In genomic region chr19:45376045-45376724, GRCh38 we compare ENCODE assay signal across 10 cellular contexts. TPM values are rescaled to one million over a fixed set of nuclear protein-coding genes. Genes with fewer than 3 reads are reported as not detected.
DNase-seq lines count a peak whose midpoint lies in the region; ATAC-seq and TF ChIP-seq lines count a peak whose summit lies in the region.
"Had no signal": no experiment of that assay in that cellular context is flagged by ENCODE, and none has a peak within 500 bp of the region (broad histone marks: within the 10 kb centered on the region; RNA-seq: fewer than 3 reads in every experiment).

No MANE protein-coding gene starts in this region.

- H3K9me3 ChIP-seq in iPS DF 6.9 (ENCODE audit: control insufficient read depth, insufficient read depth, low read length) (no peaks in the 10 kb centered on the region), testis (no peaks in the 10 kb centered on the region), esophagus squamous epithelium (no peaks in the 10 kb centered on the region)

- intact Hi-C loops in testis (cut with DNase I; ENCODE audit: low total_unique reads) (no loop called here), esophagus squamous epithelium (cut with DNase I) (no loop called here)

- H3K27me3 ChIP-seq in iPS DF 6.9 (ENCODE audit: control insufficient read depth, insufficient read depth, low read length) (no peaks in the 10 kb centered on the region), testis (no peaks in the 10 kb centered on the region), esophagus squamous epithelium (no peaks in the 10 kb centered on the region)

- H3K36me3 ChIP-seq in iPS DF 6.9 (ENCODE audit: control insufficient read depth, insufficient read depth, low read length) (no peaks in the 10 kb centered on the region), testis (ENCODE audit: low read depth, missing control alignments) (no peaks in the 10 kb centered on the region), esophagus squamous epithelium (peaks cover 0 to 26% (median 4%) of the 10 kb centered on the region in 3 donors)

- no peak overlapping the region for H3K27ac ChIP-seq in iPS DF 6.9 (ENCODE audit: low read length)
- peak overlapping the region in 1 of 2 donors; percentile 35 for H3K27ac ChIP-seq in testis
- no peak overlapping the region for H3K27ac ChIP-seq in esophagus squamous epithelium

- DNase-seq in HK-2 (ENCODE audit: unreplicated experiment) (peak; percentile 90), astrocyte of the hippocampus (ENCODE audit: low read depth, low spot score) (peak; percentile 93), iPS DF 6.9 (ENCODE audit: low read depth, low spot score) (peak; percentile 79), testis (peak; percentile 87), GM10266 (ENCODE audit: extremely low spot score) (no peak), esophagus squamous epithelium (lab: John Stamatoyannopoulos, UW) (no peak)
- DNase-seq: activated CD4-positive, alpha-beta T cell treated with anti-CD3 and anti-CD28 coated beads, Interleukin-2, amount 50 U/mL, for 1 hour; NCI-H2107 had no signal

- TF ChIP-seq POLR2A in testis (IDR thresholded peaks at IDR 0.05) (no peak), esophagus squamous epithelium (IDR thresholded peaks at IDR 0.05) (no peak)

- TF ChIP-seq CTCF in testis (IDR thresholded peaks at IDR 0.05) (no peak), GM10266 (IDR thresholded peaks at IDR 0.05; ENCODE audit: control insufficient read depth, insufficient read depth, low read depth, missing control alignments) (no peak), esophagus squamous epithelium (IDR thresholded peaks at IDR 0.05) (no peak)

- ATAC-seq in GM19467 (IDR thresholded peaks at IDR 0.05; ENCODE audit: unreplicated experiment) (no peak), HG03280 (IDR thresholded peaks at IDR 0.05; ENCODE audit: unreplicated experiment) (no peak)

- no peaks in the 10 kb centered on the region for H3K4me1 ChIP-seq in iPS DF 6.9 (ENCODE audit: control insufficient read depth, insufficient read depth, low read length)
- peaks cover 11% of the 10 kb centered on the region for H3K4me1 ChIP-seq in testis
- peaks cover 0 to 7% (median 2%) of the 10 kb centered on the region in 3 donors for H3K4me1 ChIP-seq in esophagus squamous epithelium

- no CpG with 5 or more reads among the region's 13 CpGs for WGBS in iPS DF 6.9 (ENCODE audit: insufficient coverage, insufficient read length)
- WGBS in testis, 2 donors, result 25 to 38% methylated on average over 13 of the region's 13 CpGs
- WGBS in esophagus squamous epithelium, 2 donors, result 39 to 48% methylated on average over 9 to 13 of the region's 13 CpGs

- H3K4me3 ChIP-seq in iPS DF 6.9 (ENCODE audit: low read length) (no peak overlapping the region), testis (no peak overlapping the region), esophagus squamous epithelium (no peak overlapping the region)

RNA-seq across cellular contexts. Expression of gene ERCC2, which starts 5.8 kb away (rescaled TPM):
- total RNA-seq in testis, result 10 to 100 TPM; 46.4 to 49.8 TPM
- polyA plus RNA-seq in testis (ENCODE audit: insufficient read depth, low read depth, low replicate concordance), result 37.5 TPM
- 1 to 10 TPM; 6.6 to 8.8 (median 7.2) TPM for total RNA-seq in esophagus squamous epithelium

RNA-seq across cellular contexts. Expression of gene PPP1R13L, which starts 28.7 kb away (rescaled TPM):
- total RNA-seq in testis (10 to 100 TPM in 1 of 2 donors, 1 to 10 TPM in 1; 9.7 to 12.2 TPM), esophagus squamous epithelium (100 to 1,000 TPM in 2 of 4 donors, 10 to 100 TPM in 2; 53.1 to 166 (median 87.8) TPM)
- polyA plus RNA-seq in testis (ENCODE audit: insufficient read depth, low read depth, low replicate concordance), result 13.3 TPM

RNA-seq across cellular contexts. Expression of gene POLR1G, which starts 30.3 kb away (rescaled TPM):
- total RNA-seq in testis (10 to 100 TPM; 10.2 to 12.1 TPM), esophagus squamous epithelium (10 to 100 TPM in 1 of 4 donors, 1 to 10 TPM in 3; 7.3 to 12.4 (median 9.8) TPM)
- 5.8 TPM for polyA plus RNA-seq in testis (ENCODE audit: insufficient read depth, low read depth, low replicate concordance)

RNA-seq across cellular contexts. Expression of gene KLC3, which starts 35.6 kb away (rescaled TPM):
- 10 to 100 TPM in 1 of 2 donors, 1 to 10 TPM in 1; 5.9 to 13.7 TPM for total RNA-seq in testis
- 6.4 TPM for polyA plus RNA-seq in testis (ENCODE audit: insufficient read depth, low read depth, low replicate concordance)
- total RNA-seq in esophagus squamous epithelium, result 10 to 100 TPM; 17.3 to 32.2 (median 27.0) TPM

RNA-seq across cellular contexts. Expression of gene ERCC1, which starts 47.5 kb away (rescaled TPM):
- total RNA-seq in testis, result 10 to 100 TPM; 71.8 to 95.7 TPM
- polyA plus RNA-seq in testis (ENCODE audit: insufficient read depth, low read depth, low replicate concordance), result 112 TPM
- 10 to 100 TPM; 27.7 to 80.9 (median 48.5) TPM for total RNA-seq in esophagus squamous epithelium

Comparison
In these comparisons a context has a peak if more than half of its experiments do, and no peak if none do; other contexts are left out.
1. DNase-seq: peak in HK-2 (single experiment), astrocyte of the hippocampus (single experiment), iPS DF 6.9 (single experiment) and testis (single experiment); none in GM10266 (single experiment) and esophagus squamous epithelium (single experiment).
2. RNA of gene ERCC2, which starts 5.8 kb away (total RNA-seq): 46.4 to 49.8 TPM in testis; 6.6 to 8.8 TPM in esophagus squamous epithelium; every median in the first group is over 4 times any median in the second.
3. RNA of gene PPP1R13L, which starts 28.7 kb away (total RNA-seq): 53.1 to 166 TPM in esophagus squamous epithelium; 9.7 to 12.2 TPM in testis; every median in the first group is over 4 times any median in the second.